ENCODE assay signal across 8 cellular contexts in the genomic region with DNA sequence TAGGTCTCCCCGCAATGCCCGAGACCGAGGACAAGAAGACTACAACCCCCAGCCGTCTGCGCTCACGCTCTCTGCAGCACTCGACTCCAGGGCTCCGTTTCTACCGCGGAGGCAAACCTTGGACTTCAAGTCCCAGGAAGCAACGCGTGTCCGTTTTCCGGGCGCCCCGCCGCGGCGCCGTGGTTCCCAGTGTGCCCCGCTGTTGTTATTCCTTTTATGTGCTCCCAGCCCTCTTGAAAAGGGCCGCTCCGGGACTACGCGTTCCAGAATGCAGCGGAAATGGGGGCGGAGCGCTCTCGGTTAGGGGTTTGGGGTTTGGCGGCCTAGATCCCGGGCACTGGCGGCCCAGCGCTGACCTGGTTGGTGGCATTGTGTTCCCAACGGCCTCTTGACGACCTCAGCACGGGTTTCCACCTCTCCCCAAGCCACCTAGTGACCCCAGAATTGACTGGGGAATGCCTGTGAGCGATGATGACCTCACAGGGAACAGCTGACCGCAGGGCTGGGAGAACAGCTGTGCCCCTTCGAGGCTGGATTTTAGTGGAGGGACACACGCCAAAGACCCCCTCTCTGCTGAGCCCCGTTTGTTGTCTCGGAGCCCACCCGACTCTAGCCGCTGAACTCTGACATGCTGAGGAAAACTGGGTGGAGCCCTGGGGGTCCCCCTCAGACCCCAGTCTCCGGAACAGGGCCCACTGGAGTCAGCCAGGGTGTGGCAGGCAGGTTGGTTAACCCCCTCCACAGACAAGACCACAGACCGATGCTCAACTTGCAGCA. TPM values are rescaled to one million over a fixed set of nuclear protein-coding genes. Genes with fewer than 3 reads are reported as not detected.
DNase-seq lines count a peak whose midpoint lies in the region; ATAC-seq lines count a peak whose summit lies in the region.

No MANE protein-coding gene starts in this region.

- ATAC-seq in GM21367 (IDR thresholded peaks at IDR 0.05; ENCODE audit: unreplicated experiment): peak; percentile 81
- ATAC-seq in effector memory CD8-positive, alpha-beta T cell (replicated peaks): peak; percentile 88
- ATAC-seq in memory B cell (ENCODE audit: low read depth): peak; percentile 88

- H3K4me1 Mint-ChIP-seq in effector memory CD8-positive, alpha-beta T cell (ENCODE audit: low read depth in 2 of 2): peaks cover 37 to 41% of the 10 kb centered on the region in 2 donors
- H3K4me1 Mint-ChIP-seq in memory B cell: peaks cover 27% of the 10 kb centered on the region

- H3K36me3 Mint-ChIP-seq in effector memory CD8-positive, alpha-beta T cell (ENCODE audit: insufficient read depth): peaks cover 10% of the 10 kb centered on the region
- H3K36me3 Mint-ChIP-seq in memory B cell: peaks cover 3% of the 10 kb centered on the region

- DNase-seq in COR-L47 (lab: John Stamatoyannopoulos, UW) (peak; percentile 99), HT1080 (ENCODE audit: low read depth) (peak; percentile 100), NOMO-1 (lab: John Stamatoyannopoulos, UW; ENCODE audit: unreplicated experiment in 2 of 2) (peak; percentile 89 to 92), memory B cell (ENCODE audit: low spot score in 2 of 2) (peak; percentile 90 to 92)
- peak; percentile 83 to 94 (median 92) for DNase-seq in activated CD8-positive, alpha-beta memory T cell treated with anti-CD3 and anti-CD28 coated beads for 48 hours (ENCODE audit: low read depth in 2 of 3, low spot score in 2 of 3)
- peak; percentile 93 to 94 (median 94) for DNase-seq in effector memory CD8-positive, alpha-beta T cell
- peak; percentile 93 for DNase-seq in stimulated activated CD8-positive, alpha-beta memory T cell treated with anti-CD3 and anti-CD28 coated beads, Interleukin-12 subunit alpha, Interleukin-12 subunit beta, amount 100 ng/mL, for 1 hour (ENCODE audit: low read depth)

- no peaks in the 10 kb centered on the region for H3K9me3 Mint-ChIP-seq in effector memory CD8-positive, alpha-beta T cell
- no peaks in the 10 kb centered on the region for H3K9me3 Mint-ChIP-seq in memory B cell

- H3K4me3 Mint-ChIP-seq in effector memory CD8-positive, alpha-beta T cell: peak overlapping the region; percentile 95 to 97
- peak overlapping the region; percentile 93 for H3K4me3 Mint-ChIP-seq in memory B cell

- peaks cover 0 to 8% of the 10 kb centered on the region in 2 donors for H3K27me3 Mint-ChIP-seq in effector memory CD8-positive, alpha-beta T cell
- peaks cover 2% of the 10 kb centered on the region for H3K27me3 Mint-ChIP-seq in memory B cell

- H3K27ac Mint-ChIP-seq in effector memory CD8-positive, alpha-beta T cell: peak overlapping the region; percentile 82 to 97
- H3K27ac Mint-ChIP-seq in memory B cell: peak overlapping the region; percentile 91

RNA-seq across cellular contexts. Expression of a gene that starts 0.5 kb away (rescaled TPM):
- total RNA-seq in HT1080 (2014; rRNA removed; shearing (Covaris generic)): 67.8 and 70.2 TPM in 2 replicates
- 34.2 and 35.8 TPM in 2 replicates for polyA plus RNA-seq in HT1080 (2015; cell fraction: cytosol; rRNA removed)
- polyA plus RNA-seq in HT1080 (2015; cell fraction: nucleus; rRNA removed): 16.9 and 19.1 TPM in 2 replicates

RNA-seq across cellular contexts. Expression of a gene that starts 1.2 kb away (rescaled TPM):
- 121 and 146 TPM in 2 replicates for total RNA-seq in HT1080 (2014; rRNA removed; shearing (Covaris generic))
- polyA plus RNA-seq in HT1080 (2015; cell fraction: cytosol; rRNA removed): 61.8 and 65.8 TPM in 2 replicates
- polyA plus RNA-seq in HT1080 (2015; cell fraction: nucleus; rRNA removed): 172 and 211 TPM in 2 replicates

RNA-seq across cellular contexts. Expression of a gene that starts 9.8 kb away (rescaled TPM):
- total RNA-seq in HT1080 (2014; rRNA removed; shearing (Covaris generic)): 0.45 TPM in 1 of 2 replicates, not detected in the other
- 0.28 and 2.1 TPM in 2 replicates for polyA plus RNA-seq in HT1080 (2015; cell fraction: cytosol; rRNA removed)
- polyA plus RNA-seq in HT1080 (2015; cell fraction: nucleus; rRNA removed): 9.4 and 12.3 TPM in 2 replicates

RNA-seq across cellular contexts. Expression of a gene that starts 22.4 kb away (rescaled TPM):
- 86.5 and 100 TPM in 2 replicates for total RNA-seq in HT1080 (2014; rRNA removed; shearing (Covaris generic))
- polyA plus RNA-seq in HT1080 (2015; cell fraction: cytosol; rRNA removed): 61.9 and 80.7 TPM in 2 replicates
- 301 and 312 TPM in 2 replicates for polyA plus RNA-seq in HT1080 (2015; cell fraction: nucleus; rRNA removed)

RNA-seq across cellular contexts. Expression of a gene that starts 25.1 kb away (rescaled TPM):
- 66.3 and 85.1 TPM in 2 replicates for total RNA-seq in HT1080 (2014; rRNA removed; shearing (Covaris generic))
- 64.5 and 88.0 TPM in 2 replicates for polyA plus RNA-seq in HT1080 (2015; cell fraction: cytosol; rRNA removed)
- polyA plus RNA-seq in HT1080 (2015; cell fraction: nucleus; rRNA removed): 52.3 and 55.8 TPM in 2 replicates

Comparison
In these comparisons a context has a peak if more than half of its experiments do, and no peak if none do; other contexts are left out.
1. Peak in every context shown above with its lines: DNase-seq and ATAC-seq.